ENCODE assay signal across 11 cellular contexts in the genomic region with DNA sequence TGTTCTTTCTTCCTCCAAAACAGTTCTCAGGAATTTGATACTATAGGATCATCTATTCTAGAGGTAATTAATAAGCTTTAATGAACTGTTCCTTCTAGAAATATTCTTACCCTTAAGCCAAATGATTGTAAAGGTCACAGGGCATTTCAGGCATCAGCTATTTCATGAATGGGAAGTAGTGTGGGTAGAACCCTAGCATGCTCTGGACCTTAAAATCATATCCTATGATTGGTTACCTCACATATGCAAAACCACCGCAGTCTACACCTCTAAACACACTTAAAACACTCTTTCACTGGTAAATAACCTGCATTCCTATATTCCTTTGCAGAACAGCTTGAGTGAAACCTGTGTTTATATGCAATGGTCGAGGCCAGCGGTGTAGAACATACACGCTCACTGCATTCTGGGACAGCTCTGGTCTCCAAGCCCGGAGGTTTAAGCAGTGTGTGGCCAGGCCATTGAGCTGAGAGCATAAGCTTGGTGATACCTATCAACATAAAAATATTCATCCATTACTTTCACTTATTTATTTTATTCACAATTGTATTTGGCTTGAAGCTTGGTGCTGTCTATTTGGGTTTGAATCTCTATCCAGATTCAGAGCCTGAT.
A peak's percentile ranks its signal among the peaks of the same experiment; 100 is the strongest.
DNase-seq lines count a peak whose midpoint lies in the region; ATAC-seq and TF ChIP-seq lines count a peak whose summit lies in the region.
"Had no signal": no experiment of that assay in that cellular context is flagged by ENCODE, and none has a peak within 500 bp of the region (broad histone marks: within the 10 kb centered on the region; RNA-seq: fewer than 3 reads in every experiment).

No MANE protein-coding gene starts in this region.

- peaks cover 88% of the 10 kb centered on the region for H3K4me1 Mint-ChIP-seq in activated T-cell treated with anti-CD3 and anti-CD28 coated beads, Interleukin-2, amount 50 U/mL, for 72 hours (ENCODE audit: low read depth)
- H3K4me1 Mint-ChIP-seq in activated naive CD8-positive, alpha-beta T cell treated with anti-CD3 and anti-CD28 coated beads for 36 hours: peaks cover 74% of the 10 kb centered on the region
- peaks cover 26 to 39% of the 10 kb centered on the region in 2 donors for H3K4me1 Mint-ChIP-seq in stimulated activated naive B cell treated with anti-CD40 and anti-IgM and Interleukin-4, amounts not matched to agents 10 μg/mL and 1 μg/mL and 100 μg/mL, for 72 hours
- H3K4me1 Mint-ChIP-seq in glutamatergic neuron (ENCODE audit: low read depth, unreplicated experiment): no peaks in the 10 kb centered on the region

- H3K4me3 Mint-ChIP-seq in activated T-cell treated with anti-CD3 and anti-CD28 coated beads, Interleukin-2, amount 50 U/mL, for 72 hours: peak overlapping the region; percentile 83 to 93
- H3K4me3 Mint-ChIP-seq in activated naive CD8-positive, alpha-beta T cell treated with anti-CD3 and anti-CD28 coated beads for 36 hours: peak overlapping the region; percentile 61
- H3K4me3 Mint-ChIP-seq in stimulated activated naive B cell treated with anti-CD40 and anti-IgM and Interleukin-4, amounts not matched to agents 10 μg/mL and 1 μg/mL and 100 μg/mL, for 72 hours: peak overlapping the region; percentile 22 to 71
- H3K4me3 Mint-ChIP-seq in glutamatergic neuron (ENCODE audit: unreplicated experiment): no peak overlapping the region
- H3K4me3 Mint-ChIP-seq: nephron progenitor cell had no signal

- H3K9me3 Mint-ChIP-seq in activated T-cell treated with anti-CD3 and anti-CD28 coated beads, Interleukin-2, amount 50 U/mL, for 72 hours: peaks cover 2% of the 10 kb centered on the region in 2 donors
- H3K9me3 Mint-ChIP-seq in activated naive CD8-positive, alpha-beta T cell treated with anti-CD3 and anti-CD28 coated beads for 36 hours: peaks cover 10% of the 10 kb centered on the region
- no peaks in the 10 kb centered on the region for H3K9me3 Mint-ChIP-seq in stimulated activated naive B cell treated with anti-CD40 and anti-IgM and Interleukin-4, amounts not matched to agents 10 μg/mL and 1 μg/mL and 100 μg/mL, for 72 hours
- H3K9me3 Mint-ChIP-seq in glutamatergic neuron (ENCODE audit: unreplicated experiment): no peaks in the 10 kb centered on the region

- H3K27ac Mint-ChIP-seq in activated T-cell treated with anti-CD3 and anti-CD28 coated beads, Interleukin-2, amount 50 U/mL, for 72 hours: peak overlapping the region; percentile 98
- H3K27ac Mint-ChIP-seq in activated naive CD8-positive, alpha-beta T cell treated with anti-CD3 and anti-CD28 coated beads for 36 hours: peak overlapping the region; percentile 88
- peak overlapping the region; percentile 72 for H3K27ac Mint-ChIP-seq in stimulated activated naive B cell treated with anti-CD40 and anti-IgM and Interleukin-4, amounts not matched to agents 10 μg/mL and 1 μg/mL and 100 μg/mL, for 72 hours
- H3K27ac Mint-ChIP-seq in glutamatergic neuron (ENCODE audit: unreplicated experiment): no peak overlapping the region
- H3K27ac Mint-ChIP-seq: nephron progenitor cell had no signal

- peaks cover 6 to 11% of the 10 kb centered on the region in 2 donors for H3K36me3 Mint-ChIP-seq in activated T-cell treated with anti-CD3 and anti-CD28 coated beads, Interleukin-2, amount 50 U/mL, for 72 hours (ENCODE audit: insufficient read depth in 2 of 2)
- peaks cover 10% of the 10 kb centered on the region for H3K36me3 Mint-ChIP-seq in activated naive CD8-positive, alpha-beta T cell treated with anti-CD3 and anti-CD28 coated beads for 36 hours
- no peaks in the 10 kb centered on the region for H3K36me3 Mint-ChIP-seq in stimulated activated naive B cell treated with anti-CD40 and anti-IgM and Interleukin-4, amounts not matched to agents 10 μg/mL and 1 μg/mL and 100 μg/mL, for 72 hours
- no peaks in the 10 kb centered on the region for H3K36me3 Mint-ChIP-seq in glutamatergic neuron (ENCODE audit: unreplicated experiment)

- DNase-seq in activated T-cell treated with anti-CD3 and anti-CD28 coated beads, Interleukin-2, amount 50 U/mL, for 72 hours: no peak
- no peak for DNase-seq in activated T-cell treated with anti-CD3 and anti-CD28 coated beads for 4 hours
- DNase-seq in NAMALWA (ENCODE audit: low spot score): peak; percentile 26
- no peak for DNase-seq in activated naive CD8-positive, alpha-beta T cell treated with anti-CD3 and anti-CD28 coated beads for 36 hours
- no peak for DNase-seq in stimulated activated naive B cell treated with anti-CD40 and anti-IgM and Interleukin-4, amounts not matched to agents 10 μg/mL and 1 μg/mL and 100 μg/mL, for 72 hours
- DNase-seq in GDM1 (lab: John Stamatoyannopoulos, UW): no peak
- DNase-seq in glutamatergic neuron: no peak
- DNase-seq in NCI-H2081 (lab: John Stamatoyannopoulos, UW): no peak
- DNase-seq: dorsolateral prefrontal cortex, NCI-H1436, nephron progenitor cell had no signal

- H3K27me3 Mint-ChIP-seq in activated T-cell treated with anti-CD3 and anti-CD28 coated beads, Interleukin-2, amount 50 U/mL, for 72 hours (ENCODE audit: low read depth): no peaks in the 10 kb centered on the region
- no peaks in the 10 kb centered on the region for H3K27me3 Mint-ChIP-seq in activated naive CD8-positive, alpha-beta T cell treated with anti-CD3 and anti-CD28 coated beads for 36 hours
- H3K27me3 Mint-ChIP-seq in stimulated activated naive B cell treated with anti-CD40 and anti-IgM and Interleukin-4, amounts not matched to agents 10 μg/mL and 1 μg/mL and 100 μg/mL, for 72 hours: no peaks in the 10 kb centered on the region
- H3K27me3 Mint-ChIP-seq in glutamatergic neuron (ENCODE audit: unreplicated experiment): no peaks in the 10 kb centered on the region

- ATAC-seq in activated T-cell treated with anti-CD3 and anti-CD28 coated beads, Interleukin-2, amount 50 U/mL, for 72 hours (replicated peaks in 1 of 2): peak; percentile 23 to 28
- peak; percentile 49 to 57 for ATAC-seq in stimulated activated naive B cell treated with anti-CD40 and anti-IgM and Interleukin-4, amounts not matched to agents 10 μg/mL and 1 μg/mL and 100 μg/mL, for 72 hours (replicated peaks)

- no peak for TF ChIP-seq CTCF in glutamatergic neuron (IDR thresholded peaks at IDR 0.05; ENCODE audit: partially characterized antibody, unreplicated experiment)
